In the genomic region with DNA sequence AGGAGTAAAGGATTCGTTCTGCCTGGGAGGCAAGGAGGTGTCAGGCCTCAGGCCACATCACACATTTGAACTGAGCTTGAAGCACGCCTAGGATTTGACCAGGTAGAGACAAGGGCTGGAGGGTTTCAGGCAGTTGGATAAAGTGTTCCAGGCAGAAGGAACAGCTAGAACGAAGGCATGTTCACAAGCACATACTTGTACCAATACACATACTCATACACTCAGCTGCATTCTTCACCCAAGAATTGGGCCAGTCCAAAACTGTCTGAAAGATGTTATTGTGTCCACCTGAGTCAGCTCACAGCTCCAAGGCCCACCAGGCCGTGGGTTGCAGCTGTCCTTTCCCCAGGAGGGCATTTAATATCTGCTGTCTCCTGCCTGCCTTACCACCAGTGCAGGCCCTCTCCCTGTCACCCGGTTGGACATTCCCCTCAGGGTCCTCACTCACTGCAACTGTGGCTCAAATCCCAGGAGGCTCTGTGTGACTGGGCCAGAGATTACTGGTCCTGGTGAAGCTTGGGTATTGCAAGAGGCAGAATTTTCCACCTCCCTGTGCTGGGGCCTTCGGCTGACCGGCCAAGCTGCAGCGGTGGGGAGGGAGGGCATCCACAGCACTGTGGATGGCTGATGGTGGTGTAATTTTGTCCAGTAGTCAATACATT, we compare ENCODE assay signal across 16 cellular contexts. TPM values are rescaled to one million over a fixed set of nuclear protein-coding genes. Genes with fewer than 3 reads are reported as not detected.
DNase-seq lines count a peak whose midpoint lies in the region; TF ChIP-seq lines count a peak whose summit lies in the region.
"Had no signal": no experiment of that assay in that cellular context is flagged by ENCODE, and none has a peak within 500 bp of the region (broad histone marks: within the 10 kb centered on the region; RNA-seq: fewer than 3 reads in every experiment).

No MANE protein-coding gene starts in this region.

- peak overlapping the region; percentile 75 for H3K27ac ChIP-seq in RWPE1
- H3K27ac ChIP-seq: esophagus muscularis mucosa, transverse colon had no signal

- CTCF ChIA-PET in RWPE1 (lab: Yijun Ruan, JAX), result interaction anchor here (0.6 to 1.0 kb wide), 3 partner anchors 70 to 1022 kb away, joined by 4 to 5 read pairs (median 4); no protein-coding TSS in a partner anchor

- H3K9me3 Mint-ChIP-seq in progenitor cell of endocrine pancreas (ENCODE audit: low read depth), result peaks cover 4% of the 10 kb centered on the region
- H3K9me3 Mint-ChIP-seq: activated CD4-positive, alpha-beta T cell treated with anti-CD3 and anti-CD28 coated beads, Interleukin-2, amount 10 ng/mL, durations not matched to agents 24 days and 14 days; memory B cell; natural killer cell had no signal

- peak overlapping the region; percentile 80 for H3K27ac Mint-ChIP-seq in progenitor cell of endocrine pancreas
- H3K27ac Mint-ChIP-seq: activated CD4-positive, alpha-beta T cell treated with anti-CD3 and anti-CD28 coated beads, Interleukin-2, amount 10 ng/mL, durations not matched to agents 24 days and 14 days; memory B cell; natural killer cell had no signal

- no peaks in the 10 kb centered on the region for H3K36me3 Mint-ChIP-seq in progenitor cell of endocrine pancreas (ENCODE audit: insufficient read depth)
- H3K36me3 Mint-ChIP-seq: memory B cell, natural killer cell had no signal

- no peak overlapping the region for H3K4me3 ChIP-seq in epithelial cell of esophagus (ENCODE audit: low read length)
- H3K4me3 ChIP-seq: esophagus muscularis mucosa, transverse colon had no signal

- POLR2A ChIA-PET in RWPE1 (lab: Yijun Ruan, JAX; ENCODE audit: low non-redundant PET), result no interaction called here

- TF ChIP-seq CTCF in RWPE1 (conservative IDR thresholded peaks at IDR 0.05; ENCODE audit: low read depth), result no peak
- no peak for TF ChIP-seq CTCF in epithelial cell of esophagus (IDR thresholded peaks at IDR 0.05; ENCODE audit: insufficient read depth, low read depth, low read length, missing control alignments)
- no peak for TF ChIP-seq CTCF in progenitor cell of endocrine pancreas (IDR thresholded peaks at IDR 0.05; ENCODE audit: unreplicated experiment)
- no peak for TF ChIP-seq CTCF in GM13976 (IDR thresholded peaks at IDR 0.05; ENCODE audit: borderline replicate concordance, control extremely low read depth, extremely low read depth, insufficient read depth, missing control alignments)

- H3K27me3 Mint-ChIP-seq in progenitor cell of endocrine pancreas, result peaks cover 9% of the 10 kb centered on the region

- H3K4me3 Mint-ChIP-seq in progenitor cell of endocrine pancreas (ENCODE audit: low read depth), result no peak overlapping the region
- H3K4me3 Mint-ChIP-seq: activated CD4-positive, alpha-beta T cell treated with anti-CD3 and anti-CD28 coated beads, Interleukin-2, amount 10 ng/mL, durations not matched to agents 24 days and 14 days; memory B cell; natural killer cell had no signal

- peak; percentile 36 for DNase-seq in RWPE1 (ENCODE audit: low spot score)
- DNase-seq in epithelial cell of esophagus (ENCODE audit: low read depth), result peak; percentile 89
- DNase-seq in progenitor cell of endocrine pancreas (ENCODE audit: low spot score, unreplicated experiment), result no peak
- no peak for DNase-seq in GM13976 (ENCODE audit: low spot score)
- DNase-seq in iPS-NIHi11 (ENCODE audit: low spot score), result no peak
- DNase-seq: activated CD4-positive, alpha-beta T cell treated with anti-CD3 and anti-CD28 coated beads, Interleukin-2, amount 10 ng/mL, durations not matched to agents 24 days and 14 days; activated CD8-positive, alpha-beta memory T cell treated with anti-CD3 and anti-CD28 coated beads, Interleukin-2, amount 50 U/mL, for 48 hours; activated naive CD4-positive, alpha-beta T cell treated with Interleukin-2 at 50 U/mL for 16 hours; natural killer cell; NCI-H1436; NCI-H2171 treated with DMSO at 0.1 percent for 48 hours; NCI-H82; stimulated activated naive CD4-positive, alpha-beta T cell treated with Interleukin-2 at 50 U/mL for 16 hours; transverse colon had no signal

- in situ Hi-C loops in GM13976 (cut with MboI; ENCODE audit: low sequenced_read_pairs, unreplicated experiment), result no loop called here

- H3K4me1 Mint-ChIP-seq in progenitor cell of endocrine pancreas (ENCODE audit: low read depth), result peaks cover 33% of the 10 kb centered on the region

RNA-seq across cellular contexts. Expression of a gene that starts 12.8 kb away (rescaled TPM):
- 0.29 and 1.0 TPM in 2 replicates for total RNA-seq in progenitor cell of endocrine pancreas
- total RNA-seq: activated CD4-positive, alpha-beta T cell treated with anti-CD3 and anti-CD28 coated beads, Interleukin-2, amount 10 ng/mL, durations not matched to agents 24 days and 14 days; esophagus muscularis mucosa; natural killer cell; transverse colon had no signal

RNA-seq across cellular contexts. Expression of a gene that starts 23.9 kb away (rescaled TPM):
- total RNA-seq in progenitor cell of endocrine pancreas, result 1.8 and 2.0 TPM in 2 replicates
- total RNA-seq: activated CD4-positive, alpha-beta T cell treated with anti-CD3 and anti-CD28 coated beads, Interleukin-2, amount 10 ng/mL, durations not matched to agents 24 days and 14 days; natural killer cell; transverse colon had no signal

RNA-seq across cellular contexts. Expression of a gene that starts 34.1 kb away (rescaled TPM):
- total RNA-seq in progenitor cell of endocrine pancreas, result not detected in 2 replicates

RNA-seq across cellular contexts. Expression of a gene that starts 35.0 kb away (rescaled TPM):
- total RNA-seq in progenitor cell of endocrine pancreas, result 0.29 TPM in 1 of 2 replicates, not detected in the other
- total RNA-seq: activated CD4-positive, alpha-beta T cell treated with anti-CD3 and anti-CD28 coated beads, Interleukin-2, amount 10 ng/mL, durations not matched to agents 24 days and 14 days; natural killer cell had no signal

Comparison
In these comparisons a context has a peak if more than half of its experiments do, and no peak if none do; other contexts are left out.
1. DNase-seq: peak in RWPE1 (single experiment) and epithelial cell of esophagus (single experiment); none in progenitor cell of endocrine pancreas (single experiment), GM13976 (single experiment) and iPS-NIHi11 (single experiment).